Comparison of ENCODE assay signal across 1 cellular context in genomic region chr18:58897994-58898393, GRCh38.
TF ChIP-seq lines count a peak whose summit lies in the region.

No MANE protein-coding gene starts in this region.

TF ChIP-seq in HepG2, 621 proteins besides CTCF, POLR2A, EP300 and RAD21:
- TF ChIP-seq BRD4 (CRISPR knock-in tag; IDR thresholded peaks at IDR 0.05) (no peak), MAFF (IDR thresholded peaks at IDR 0.05; ENCODE audit: low read depth, low read length) (peak; percentile 50; the same call in 1 of the 2 replicates), ZMAT3 (CRISPR knock-in tag; conservative IDR thresholded peaks at IDR 0.05) (no peak), ARID2 (CRISPR knock-in tag; IDR thresholded peaks at IDR 0.05; ENCODE audit: borderline replicate concordance) (no peak), MAFK (conservative IDR thresholded peaks at IDR 0.05 in 1 of 2, IDR thresholded peaks at IDR 0.05 in 1 of 2; ENCODE audit: low read length in 2 of 2) (peak; percentile 37 to 61; a peak in 3 of 4 replicates), PHF21A (CRISPR knock-in tag; IDR thresholded peaks at IDR 0.05) (no peak), KLF15 (CRISPR knock-in tag; IDR thresholded peaks at IDR 0.05; ENCODE audit: borderline replicate concordance) (no peak)
